In genomic region chr17:36460265-36460937, GRCh38 we compare ENCODE assay signal across 27 cellular contexts. TPM values are rescaled to one million over a fixed set of nuclear protein-coding genes. Genes with fewer than 3 reads are reported as not detected.
DNase-seq lines count a peak whose midpoint lies in the region; ATAC-seq, FAIRE-seq and TF ChIP-seq lines count a peak whose summit lies in the region.
"Had no signal": no experiment of that assay in that cellular context is flagged by ENCODE, and none has a peak within 500 bp of the region (broad histone marks: within the 10 kb centered on the region; RNA-seq: fewer than 3 reads in every experiment).

No MANE protein-coding gene starts in this region.

- TF ChIP-seq CTCF in H9 (conservative IDR thresholded peaks at IDR 0.05) (peak; percentile 10; the same call in 2 of the 3 replicates), VCaP (conservative IDR thresholded peaks at IDR 0.05) (0 out of 2 replicates have a peak, but pooled peaks have one; percentile 2), glutamatergic neuron (IDR thresholded peaks at IDR 0.05; ENCODE audit: partially characterized antibody, unreplicated experiment) (no peak), Caco-2 (IDR thresholded peaks at IDR 0.05; ENCODE audit: insufficient read depth in 1 of 2, low read depth in 1 of 2, low read length in 1 of 2, severe bottlenecking in 1 of 2, unreplicated experiment in 1 of 2) (no peak), D721Med (IDR thresholded peaks at IDR 0.05; ENCODE audit: insufficient read depth, missing control alignments) (no peak), lower leg skin (IDR thresholded peaks at IDR 0.05) (no peak)

- H4K5ac ChIP-seq in H9 (ENCODE audit: insufficient read length, low read depth, low read length): no peak overlapping the region

- H3K4me2 ChIP-seq in H9 (ENCODE audit: insufficient read depth, insufficient read length, low read length): no peak overlapping the region

- no peaks in the 10 kb centered on the region for H4K20me1 ChIP-seq in H9 (ENCODE audit: control insufficient read depth, insufficient read depth, insufficient read length)

- H2AK5ac ChIP-seq in H9 (ENCODE audit: insufficient read length, low read length): no peak overlapping the region

- no peak for TF ChIP-seq POLR2A in lower leg skin (IDR thresholded peaks at IDR 0.05)

- H3K4me1 ChIP-seq in H9 (ENCODE audit: insufficient read depth, low read length): no peaks in the 10 kb centered on the region
- H3K4me1 ChIP-seq in Caco-2: no peaks in the 10 kb centered on the region

- H2BK20ac ChIP-seq in H9 (ENCODE audit: low read depth, low read length, poor library complexity, severe bottlenecking): no peak overlapping the region

- H3K27me3 ChIP-seq in H9 (ENCODE audit: insufficient read depth, low read length) (no peaks in the 10 kb centered on the region; the same call in 1 of the 2 replicates), Caco-2 (replicated peaks; ENCODE audit: control insufficient read depth, insufficient read depth, low read length) (no peaks in the 10 kb centered on the region)

- no peak overlapping the region for H2BK12ac ChIP-seq in H9 (ENCODE audit: insufficient read length, low read depth, low read length)

- H2AFZ ChIP-seq in H9 (ENCODE audit: low read length): no peak overlapping the region

- no peaks in the 10 kb centered on the region for H3K79me1 ChIP-seq in H9 (ENCODE audit: insufficient read depth, low read depth, low read length, poor library complexity, severe bottlenecking)

- CTCF ChIA-PET in Caco-2 (lab: Charles Lee): no interaction called here

- H3K23me2 ChIP-seq in H9 (ENCODE audit: insufficient read length, low read depth, low read length, poor library complexity, severe bottlenecking): no peaks in the 10 kb centered on the region

- no peak overlapping the region for H2BK15ac ChIP-seq in H9 (ENCODE audit: low read depth, low read length)

- no peak overlapping the region for H2BK120ac ChIP-seq in H9 (ENCODE audit: low read depth, low read length, poor library complexity, severe bottlenecking)

- no peak for ATAC-seq in HG02938 (IDR thresholded peaks at IDR 0.05; ENCODE audit: unreplicated experiment)
- ATAC-seq: CD8-positive, alpha-beta T cell; GM12878; HepG2; Panc1 had no signal

- FAIRE-seq in D721Med (lab: Jason Lieb, UNC): no peak
- FAIRE-seq: GM12878, HepG2 had no signal

- 100% methylated on average over 2 of the region's 5 CpGs for WGBS in H9 (ENCODE audit: extremely low coverage, insufficient read length, low lambda C conversion rate)
- 52 to 60% methylated on average over 5 of the region's 5 CpGs for WGBS in lower leg skin, 2 donors

- no peaks in the 10 kb centered on the region for H3K36me3 Mint-ChIP-seq in H9 (ENCODE audit: insufficient read depth in 1 of 3, low read depth in 3 of 3)
- no peaks in the 10 kb centered on the region for H3K36me3 Mint-ChIP-seq in glutamatergic neuron (ENCODE audit: unreplicated experiment)
- H3K36me3 Mint-ChIP-seq in Caco-2 (ENCODE audit: insufficient read depth, unreplicated experiment): no peaks in the 10 kb centered on the region
- H3K36me3 Mint-ChIP-seq: CD8-positive, alpha-beta T cell had no signal

- no peak overlapping the region for H3K4me3 Mint-ChIP-seq in H9
- no peak overlapping the region for H3K4me3 Mint-ChIP-seq in glutamatergic neuron (ENCODE audit: unreplicated experiment)
- no peak overlapping the region for H3K4me3 Mint-ChIP-seq in Caco-2 (ENCODE audit: unreplicated experiment)
- H3K4me3 Mint-ChIP-seq: CD8-positive, alpha-beta T cell had no signal

- POLR2A ChIA-PET in Caco-2 (lab: Charles Lee): no interaction called here

- no peak overlapping the region for H3K56ac ChIP-seq in H9 (ENCODE audit: insufficient read length, low read depth, low read length)

- H3K27me3 Mint-ChIP-seq in H9 (ENCODE audit: low read depth) (peaks cover 39% of the 10 kb centered on the region), glutamatergic neuron (ENCODE audit: unreplicated experiment) (peaks cover 13% of the 10 kb centered on the region), Caco-2 (ENCODE audit: insufficient read depth, unreplicated experiment) (peaks cover 21% of the 10 kb centered on the region)

- no TSS peak for BruUV-seq in Caco-2 (replicated peaks; lab: Mats Ljungman, UMichigan)

- intact Hi-C loops in Caco-2 (cut with micrococcal nuclease; ENCODE audit: unreplicated experiment): no loop called here
- intact Hi-C loops in lower leg skin (cut with DNase I; ENCODE audit: low total_unique reads): no loop called here

- H3K23ac ChIP-seq in H9 (ENCODE audit: insufficient read length, low read depth, low read length): no peak overlapping the region

- DNase-seq in AG20443 (ENCODE audit: low spot score) (peak; percentile 0), H9 (no peak), glutamatergic neuron (no peak), Caco-2 (no peak), D721Med (ENCODE audit: insufficient read length, low spot score) (no peak), lower leg skin (ENCODE audit: low spot score in 2 of 2) (no peak)
- DNase-seq: 8988T; Calu3; CD8-positive, alpha-beta T cell; GDM1; GOT3; MG63; NCI-H1417; NCI-H1694; NCI-H2029 treated with DMSO at 0.1 percent for 48 hours; NCI-H446 treated with DMSO at 0.1 percent for 48 hours; NCI-H526; NCI-H82; NK-92 treated with Interleukin-12 subunit alpha and Interleukin-12 subunit beta, amount 100 ng/mL, for 24 hours; SHP77 treated with DMSO at 0.1 percent for 48 hours; T-helper 1 cell had no signal

- no peak overlapping the region for H3K9ac ChIP-seq in H9 (ENCODE audit: extremely low read depth, insufficient read length, low read length)

- H4K8ac ChIP-seq in H9 (replicated peaks; ENCODE audit: insufficient read length, low read depth, low read length): no peak overlapping the region

- no peak overlapping the region for H3K4ac ChIP-seq in H9 (ENCODE audit: low read depth, low read length)

- H3T11ph ChIP-seq in H9 (ENCODE audit: low read length): no peak overlapping the region

- no peaks in the 10 kb centered on the region for H3K79me2 ChIP-seq in H9 (ENCODE audit: insufficient read depth, low read length)

- no peak overlapping the region for H3K14ac ChIP-seq in H9 (ENCODE audit: insufficient read depth, low read length)

- H3K4me3 ChIP-seq in Caco-2 (ENCODE audit: low read depth, low read length) (no peak overlapping the region), lower leg skin (ENCODE audit: low read depth, poor library complexity, severe bottlenecking) (no peak overlapping the region)
- H3K4me3 ChIP-seq: GM12878, MG63 had no signal

- H3K27ac ChIP-seq in H9 (ENCODE audit: insufficient read length, low read depth, low read length) (no peak overlapping the region), VCaP (no peak overlapping the region)
- H3K27ac ChIP-seq: C4-2B had no signal

- H3K36me3 ChIP-seq in Caco-2 (ENCODE audit: control insufficient read depth, insufficient read depth, low read length): no peaks in the 10 kb centered on the region
- H3K36me3 ChIP-seq: MG63 had no signal

- no peak overlapping the region for H3K27ac Mint-ChIP-seq in H9
- peak overlapping the region; percentile 38 for H3K27ac Mint-ChIP-seq in glutamatergic neuron (ENCODE audit: unreplicated experiment)
- H3K27ac Mint-ChIP-seq in Caco-2 (ENCODE audit: unreplicated experiment): no peak overlapping the region
- H3K27ac Mint-ChIP-seq: CD8-positive, alpha-beta T cell had no signal

- no peak overlapping the region for H4K91ac ChIP-seq in H9 (ENCODE audit: insufficient read length, low read depth, low read length)

- H3K9me3 ChIP-seq in H9 (ENCODE audit: control insufficient read depth, low read depth, low read length): no peaks in the 10 kb centered on the region
- no peaks in the 10 kb centered on the region for H3K9me3 ChIP-seq in Caco-2
- H3K9me3 ChIP-seq: MG63 had no signal

- peaks cover 6 to 8% of the 10 kb centered on the region in 2 experiments; a peak in 3 of 4 replicates for H3K4me1 Mint-ChIP-seq in H9
- H3K4me1 Mint-ChIP-seq in glutamatergic neuron (ENCODE audit: low read depth, unreplicated experiment): peaks cover 23% of the 10 kb centered on the region
- H3K4me1 Mint-ChIP-seq in Caco-2 (ENCODE audit: low read depth, unreplicated experiment): no peaks in the 10 kb centered on the region

- H3K9me3 Mint-ChIP-seq in H9: no peaks in the 10 kb centered on the region; a peak in 1 of 5 replicates
- peaks cover 9% of the 10 kb centered on the region for H3K9me3 Mint-ChIP-seq in glutamatergic neuron (ENCODE audit: unreplicated experiment)
- no peaks in the 10 kb centered on the region for H3K9me3 Mint-ChIP-seq in Caco-2 (ENCODE audit: unreplicated experiment)
- H3K9me3 Mint-ChIP-seq: CD8-positive, alpha-beta T cell had no signal

- no peak overlapping the region for H3K18ac ChIP-seq in H9 (ENCODE audit: insufficient read length, low read depth, low read length)

- no peak overlapping the region for H2BK5ac ChIP-seq in H9 (ENCODE audit: insufficient read length, low read length)

RNA-seq across cellular contexts. Expression of gene ZNHIT3, which starts 26.1 kb away (rescaled TPM):
- total RNA-seq in H9 (2021): 58.7 and 64.7 TPM in 2 replicates
- total RNA-seq in glutamatergic neuron (ENCODE audit: unreplicated experiment): 101 TPM
- total RNA-seq in Caco-2 (2022): 58.6 and 61.9 TPM in 2 replicates
- total RNA-seq in lower leg skin: 10 to 100 TPM; 29.6 to 56.7 (median 35.2) TPM

Comparison
In these comparisons a context has a peak if more than half of its experiments do, and no peak if none do; other contexts are left out.
1. CTCF ChIP-seq: peak in H9 (single experiment) and VCaP (single experiment); none in glutamatergic neuron (single experiment), Caco-2 (0 of 2), D721Med (single experiment) and lower leg skin (0 of 3).